ENCODE assay signal across 10 cellular contexts in genomic region chrX:97039363-97040029, GRCh38.
DNase-seq lines count a peak whose midpoint lies in the region; ATAC-seq and TF ChIP-seq lines count a peak whose summit lies in the region.
"Had no signal": no experiment of that assay in that cellular context is flagged by ENCODE, and none has a peak within 500 bp of the region (broad histone marks: within the 10 kb centered on the region; RNA-seq: fewer than 3 reads in every experiment).

No MANE protein-coding gene starts in this region.

- 0 out of 2 replicates have a peak overlapping the region, but pooled peaks have one; percentile 0 for H3K4me3 ChIP-seq in SK-N-MC

- peaks cover 10% of the 10 kb centered on the region for H3K27me3 Mint-ChIP-seq in activated T-cell treated with anti-CD3 and anti-CD28 coated beads, Interleukin-2, amount 50 U/mL, for 24 hours
- H3K27me3 Mint-ChIP-seq in nephron (ENCODE audit: low read depth), result no peaks in the 10 kb centered on the region

- peaks cover 12% of the 10 kb centered on the region for H3K4me1 Mint-ChIP-seq in activated T-cell treated with anti-CD3 and anti-CD28 coated beads, Interleukin-2, amount 50 U/mL, for 24 hours (ENCODE audit: low read depth)
- peaks cover 12% of the 10 kb centered on the region for H3K4me1 Mint-ChIP-seq in nephron

- peak overlapping the region; percentile 87 for H3K27ac Mint-ChIP-seq in activated T-cell treated with anti-CD3 and anti-CD28 coated beads, Interleukin-2, amount 50 U/mL, for 24 hours
- peak overlapping the region in 2 of 3 experiments; percentile 26 to 48 for H3K27ac Mint-ChIP-seq in nephron
- H3K27ac Mint-ChIP-seq: T-helper 1 cell treated with Interleukin-12 subunit alpha and Interleukin-12 subunit beta and Interleukin-4 antibody, amounts not matched to agents 30 μg/mL and 1 μg/mL, for 36 hours had no signal

- H3K36me3 ChIP-seq in SK-N-MC (ENCODE audit: insufficient read depth, low read length), result no peaks in the 10 kb centered on the region

- no peaks in the 10 kb centered on the region for H3K36me3 Mint-ChIP-seq in activated T-cell treated with anti-CD3 and anti-CD28 coated beads, Interleukin-2, amount 50 U/mL, for 24 hours (ENCODE audit: low read depth)
- no peaks in the 10 kb centered on the region for H3K36me3 Mint-ChIP-seq in nephron (ENCODE audit: low read depth)

- no peak overlapping the region for H3K27ac ChIP-seq in SK-N-MC
- H3K27ac ChIP-seq: C4-2B had no signal

- no peak for DNase-seq in activated T-cell treated with anti-CD3 and anti-CD28 coated beads, Interleukin-2, amount 50 U/mL, for 24 hours
- DNase-seq in activated T-cell treated with anti-CD3 and anti-CD28 coated beads, Interleukin-2, amount 50 U/mL, for 1 hour, result no peak
- peak; percentile 76 for DNase-seq in SK-N-MC (ENCODE audit: low read depth, low spot score)
- no peak for DNase-seq in HuH-7 (ENCODE audit: low spot score)
- DNase-seq in NCI-H2081 (lab: John Stamatoyannopoulos, UW), result no peak
- no peak for DNase-seq in hippocampal formation (lab: John Stamatoyannopoulos, UW)

- H3K9me3 Mint-ChIP-seq in activated T-cell treated with anti-CD3 and anti-CD28 coated beads, Interleukin-2, amount 50 U/mL, for 24 hours, result no peaks in the 10 kb centered on the region
- no peaks in the 10 kb centered on the region for H3K9me3 Mint-ChIP-seq in nephron
- H3K9me3 Mint-ChIP-seq: T-helper 1 cell treated with Interleukin-12 subunit alpha and Interleukin-12 subunit beta and Interleukin-4 antibody, amounts not matched to agents 30 μg/mL and 1 μg/mL, for 36 hours had no signal

- no peaks in the 10 kb centered on the region for H3K9me3 ChIP-seq in SK-N-MC (ENCODE audit: low read depth, low read length)

- TF ChIP-seq CTCF in nephron (IDR thresholded peaks at IDR 0.05; ENCODE audit: unreplicated experiment in 3 of 3), result no peak

- H3K9ac ChIP-seq in SK-N-MC (ENCODE audit: insufficient read length), result no peak overlapping the region

- ATAC-seq in HG02884 (IDR thresholded peaks at IDR 0.05; ENCODE audit: unreplicated experiment), result peak; percentile 96

- peak overlapping the region; percentile 19 for H3K4me3 Mint-ChIP-seq in activated T-cell treated with anti-CD3 and anti-CD28 coated beads, Interleukin-2, amount 50 U/mL, for 24 hours
- H3K4me3 Mint-ChIP-seq in nephron, result no peak overlapping the region
- H3K4me3 Mint-ChIP-seq: T-helper 1 cell treated with Interleukin-12 subunit alpha and Interleukin-12 subunit beta and Interleukin-4 antibody, amounts not matched to agents 30 μg/mL and 1 μg/mL, for 36 hours had no signal
